15 cellular contexts compared by ENCODE assay signal in the genomic region with DNA sequence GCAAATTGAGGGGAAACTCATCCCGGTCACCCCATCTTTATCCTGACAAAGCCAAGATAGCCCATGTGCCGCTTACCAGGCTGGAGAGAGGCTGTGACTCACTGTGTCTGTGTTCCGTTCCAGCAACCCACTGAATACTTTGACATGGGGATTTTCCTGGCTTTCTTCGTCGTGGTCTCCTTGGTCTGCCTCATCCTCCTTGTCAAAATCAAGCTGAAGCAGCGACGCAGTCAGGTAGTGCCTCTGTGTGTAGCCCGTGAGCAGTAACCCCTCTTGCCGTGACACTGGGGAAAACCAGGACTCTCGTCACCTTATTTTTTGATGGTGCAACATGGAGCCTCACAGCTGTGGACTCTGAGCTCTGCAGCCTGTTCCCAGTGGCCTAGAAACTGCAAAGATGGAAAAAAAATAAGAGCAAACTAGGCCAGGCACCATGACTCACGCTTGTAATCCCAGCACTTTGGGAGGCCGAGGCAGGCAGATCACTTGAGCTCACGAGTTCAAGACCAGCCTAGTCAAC. TPM values are rescaled to one million over a fixed set of nuclear protein-coding genes. Genes with fewer than 3 reads are reported as not detected.
DNase-seq lines count a peak whose midpoint lies in the region; ATAC-seq and TF ChIP-seq lines count a peak whose summit lies in the region.
"Had no signal": no experiment of that assay in that cellular context is flagged by ENCODE, and none has a peak within 500 bp of the region (broad histone marks: within the 10 kb centered on the region; RNA-seq: fewer than 3 reads in every experiment).

No MANE protein-coding gene starts in this region.

- no peak overlapping the region for H3K4me3 ChIP-seq in breast epithelium
- H3K4me3 ChIP-seq in thoracic aorta, result peak overlapping the region; percentile 22

- DNase-seq in HS-5 (ENCODE audit: low read depth) (peak; percentile 51), breast epithelium (ENCODE audit: low spot score in 2 of 2) (no peak), kidney tubule cell (ENCODE audit: low spot score) (peak; percentile 89), thoracic aorta (ENCODE audit: low spot score) (no peak), DMS153 treated with DMSO at 0.1 percent for 48 hours (lab: John Stamatoyannopoulos, UW; ENCODE audit: unreplicated experiment) (no peak)
- no peak for DNase-seq in stimulated activated CD4-positive, alpha-beta T cell treated with anti-CD3 and anti-CD28 coated beads, Interleukin-12 subunit alpha, Interleukin-12 subunit beta, amount 100 ng/mL, for 4 hours
- DNase-seq: DMS53; NCI-H446; small intestine; stimulated activated naive B cell treated with anti-CD40 and anti-IgM and Interleukin-4, amounts not matched to agents 10 μg/mL and 1 μg/mL and 100 μg/mL, for 72 hours; T-cell had no signal

- intact Hi-C loops in breast epithelium (cut with DNase I; ENCODE audit: low total_unique reads), result loop anchor here (10.0 kb wide), 1 partner anchor 190 kb away; no protein-coding TSS in a partner anchor

- no peaks in the 10 kb centered on the region for H3K27me3 ChIP-seq in breast epithelium
- H3K27me3 ChIP-seq in thoracic aorta (replicated peaks; ENCODE audit: insufficient read depth), result no peaks in the 10 kb centered on the region

- H3K27ac ChIP-seq in breast epithelium, result peak overlapping the region; percentile 73 to 84
- H3K27ac ChIP-seq in thoracic aorta, result peak overlapping the region; percentile 52 to 77

- TF ChIP-seq POLR2A in breast epithelium (IDR thresholded peaks at IDR 0.05), result no peak

- H3K9me3 ChIP-seq in breast epithelium (no peaks in the 10 kb centered on the region), thoracic aorta (no peaks in the 10 kb centered on the region)

- H3K4me1 ChIP-seq in breast epithelium (peaks cover 0 to 8% of the 10 kb centered on the region in 2 donors), thoracic aorta (ENCODE audit: control insufficient read depth in 1 of 2, low read depth in 2 of 2) (peaks cover 22 to 25% of the 10 kb centered on the region in 2 donors)

- no peak for ATAC-seq in thoracic aorta (ENCODE audit: insufficient number of reproducible peaks, low FRiP score, low read depth)
- ATAC-seq in GM21423 (IDR thresholded peaks at IDR 0.05; ENCODE audit: unreplicated experiment), result no peak
- no peak for ATAC-seq in HG03108 (IDR thresholded peaks at IDR 0.05; ENCODE audit: unreplicated experiment)
- ATAC-seq: stimulated activated naive B cell treated with anti-CD40 and anti-IgM and Interleukin-4, amounts not matched to agents 10 μg/mL and 1 μg/mL and 100 μg/mL, for 72 hours; T-cell had no signal

- TF ChIP-seq CTCF in breast epithelium (IDR thresholded peaks at IDR 0.05), result no peak
- TF ChIP-seq CTCF in thoracic aorta (IDR thresholded peaks at IDR 0.05), result no peak

- H3K36me3 ChIP-seq in breast epithelium, result peaks cover 5% of the 10 kb centered on the region
- peaks cover 38% of the 10 kb centered on the region for H3K36me3 ChIP-seq in thoracic aorta

RNA-seq across cellular contexts. Expression of a gene that starts 16.9 kb away (rescaled TPM):
- under 1 TPM in 1 of 3 donors, not detected in 2; 0.73 TPM for total RNA-seq in breast epithelium
- not detected for total RNA-seq in thoracic aorta
- total RNA-seq: dermis microvascular lymphatic vessel endothelial cell, kidney epithelial cell, T-cell had no signal

RNA-seq across cellular contexts. Expression of a gene that starts 28.1 kb away (rescaled TPM):
- total RNA-seq in breast epithelium, result 10 to 100 TPM in 2 of 3 donors, 1 to 10 TPM in 1; 9.5 to 13.6 (median 13.5) TPM
- 10 to 100 TPM in 1 of 2 donors, 1 to 10 TPM in 1; 8.4 to 13.9 TPM for total RNA-seq in thoracic aorta

Comparison
In these comparisons a context has a peak if more than half of its experiments do, and no peak if none do; other contexts are left out.
1. DNase-seq: peak in HS-5 (single experiment) and kidney tubule cell (single experiment); none in breast epithelium (0 of 2), thoracic aorta (single experiment), stimulated activated CD4-positive, alpha-beta T cell treated with anti-CD3 and anti-CD28 coated beads, Interleukin-12 subunit alpha, Interleukin-12 subunit beta, amount 100 ng/mL, for 4 hours (single experiment) and DMS153 treated with DMSO at 0.1 percent for 48 hours (single experiment).